ENCODE assay signal across 1 cellular context in the genomic region with DNA sequence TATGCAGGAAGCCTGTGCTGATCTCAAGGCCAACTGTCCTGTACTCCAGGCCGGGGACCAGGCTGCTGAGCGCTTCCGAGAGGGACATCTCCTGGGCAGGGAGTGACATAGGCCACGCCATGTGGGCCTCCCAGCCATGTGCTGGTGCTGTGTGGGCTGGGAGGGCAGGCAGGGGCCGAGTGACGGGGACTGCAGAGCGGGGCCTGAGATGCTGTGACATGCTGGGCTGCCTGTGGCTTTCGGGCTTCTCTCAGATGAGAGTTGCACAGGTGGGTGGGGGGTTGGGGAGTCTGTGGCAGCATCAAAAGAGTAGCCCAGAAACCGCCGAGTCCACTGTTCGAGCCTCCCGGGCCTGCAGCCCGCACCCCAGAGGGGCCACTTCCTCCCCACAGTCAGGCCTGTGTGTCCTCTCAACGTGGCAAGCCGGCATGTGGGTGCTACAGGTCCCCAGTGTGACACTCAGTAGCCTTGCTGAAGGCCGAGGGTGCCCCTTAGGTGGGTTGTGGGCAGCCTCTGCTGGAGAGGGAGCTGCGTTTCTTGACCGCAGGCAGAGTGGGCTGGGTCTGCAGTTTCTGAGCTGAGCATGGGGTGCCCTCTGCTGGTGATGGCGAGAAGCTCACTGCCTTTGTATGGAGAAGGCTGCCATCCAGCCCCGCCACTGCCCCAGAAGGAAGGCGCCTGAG.
A peak's percentile ranks its signal among the peaks of the same experiment; 100 is the strongest.
TF ChIP-seq lines count a peak whose summit lies in the region.

No MANE protein-coding gene starts in this region.

TF ChIP-seq in HepG2, 621 proteins besides CTCF, POLR2A, EP300 and RAD21 (continued from another document and continues in another):
- TF ChIP-seq FOXA3 (CRISPR knock-in tag; IDR thresholded peaks at IDR 0.05) (peak; percentile 26; the same call in 1 of the 2 replicates), SRSF9 (IDR thresholded peaks at IDR 0.05; ENCODE audit: borderline replicate concordance, insufficient read depth, low read depth, low read length, poor library complexity, severe bottlenecking) (no peak), SOX6 (IDR thresholded peaks at IDR 0.05) (no peak), SOX6 (CRISPR knock-in tag; IDR thresholded peaks at IDR 0.05) (peak; percentile 38; the same call in 1 of the 2 replicates), ZFP1 (CRISPR knock-in tag; IDR thresholded peaks at IDR 0.05) (no peak), RFX3 (CRISPR knock-in tag; IDR thresholded peaks at IDR 0.05) (no peak), NFYC (CRISPR knock-in tag; IDR thresholded peaks at IDR 0.05) (no peak), ZNF724P (CRISPR knock-in tag; IDR thresholded peaks at IDR 0.05; ENCODE audit: borderline replicate concordance) (no peak), ETV6 (CRISPR knock-in tag; conservative IDR thresholded peaks at IDR 0.05) (no peak), HNRNPL (IDR thresholded peaks at IDR 0.05; ENCODE audit: low read depth, low read length) (peak; percentile 77; the same call in 1 of the 2 replicates), TRIM24 (CRISPR knock-in tag; IDR thresholded peaks at IDR 0.05) (no peak), ZNF740 (CRISPR knock-in tag; IDR thresholded peaks at IDR 0.05) (no peak), ZNF83 (CRISPR knock-in tag; IDR thresholded peaks at IDR 0.05; ENCODE audit: borderline replicate concordance) (no peak), JDP2 (CRISPR knock-in tag; IDR thresholded peaks at IDR 0.05; ENCODE audit: borderline replicate concordance) (no peak), FOXO4 (CRISPR knock-in tag; conservative IDR thresholded peaks at IDR 0.05) (no peak), PHF21A (CRISPR knock-in tag; IDR thresholded peaks at IDR 0.05) (no peak), FOSL2 (CRISPR knock-in tag; IDR thresholded peaks at IDR 0.05) (no peak), ZIK1 (CRISPR knock-in tag; IDR thresholded peaks at IDR 0.05; ENCODE audit: borderline replicate concordance, low read depth) (no peak), SOX13 (IDR thresholded peaks at IDR 0.05) (no peak), SOX13 (CRISPR knock-in tag; conservative IDR thresholded peaks at IDR 0.05 in 1 of 2, IDR thresholded peaks at IDR 0.05 in 1 of 2) (no peak), FUBP1 (CRISPR knock-in tag; IDR thresholded peaks at IDR 0.05; ENCODE audit: borderline replicate concordance) (no peak), TFAP4 (IDR thresholded peaks at IDR 0.05; ENCODE audit: borderline replicate concordance, low read depth) (no peak), ZNF333 (CRISPR knock-in tag; IDR thresholded peaks at IDR 0.05; ENCODE audit: borderline replicate concordance) (0 out of 2 replicates have a peak, but pooled peaks have one; percentile 27), IKZF5 (CRISPR knock-in tag; IDR thresholded peaks at IDR 0.05) (no peak), PAX8 (CRISPR knock-in tag; IDR thresholded peaks at IDR 0.05; ENCODE audit: borderline replicate concordance) (no peak), PATZ1 (CRISPR knock-in tag; IDR thresholded peaks at IDR 0.05) (no peak), ZNF589 (CRISPR knock-in tag; conservative IDR thresholded peaks at IDR 0.05) (no peak), ZFP36L2 (CRISPR knock-in tag; IDR thresholded peaks at IDR 0.05) (no peak), TAF15 (IDR thresholded peaks at IDR 0.05; ENCODE audit: low read depth, low read length, poor library complexity, severe bottlenecking) (no peak), PHB2 (IDR thresholded peaks at IDR 0.05; ENCODE audit: partially characterized antibody) (no peak), SSRP1 (CRISPR knock-in tag; IDR thresholded peaks at IDR 0.05) (no peak), ATF2 (CRISPR knock-in tag; IDR thresholded peaks at IDR 0.05) (no peak), ZNF569 (CRISPR knock-in tag; IDR thresholded peaks at IDR 0.05; ENCODE audit: borderline replicate concordance) (no peak), SMC3 (IDR thresholded peaks at IDR 0.05; ENCODE audit: low read length) (peak; percentile 74), MXI1 (IDR thresholded peaks at IDR 0.05; ENCODE audit: borderline replicate concordance, low read depth, low read length) (0 out of 3 replicates have a peak, but pooled peaks have one; percentile 41), ZNF496 (CRISPR knock-in tag; IDR thresholded peaks at IDR 0.05; ENCODE audit: insufficient replicate concordance) (no peak), ZHX1 (CRISPR knock-in tag; IDR thresholded peaks at IDR 0.05; ENCODE audit: low read depth) (no peak), MBNL3 (CRISPR knock-in tag; conservative IDR thresholded peaks at IDR 0.05) (no peak), ZNF282 (IDR thresholded peaks at IDR 0.05; ENCODE audit: partially characterized antibody) (no peak), ZNF34 (CRISPR knock-in tag; IDR thresholded peaks at IDR 0.05; ENCODE audit: borderline replicate concordance) (no peak), NFE2 (CRISPR knock-in tag; IDR thresholded peaks at IDR 0.05) (no peak)
- TF ChIP-seq, protein P1, sequence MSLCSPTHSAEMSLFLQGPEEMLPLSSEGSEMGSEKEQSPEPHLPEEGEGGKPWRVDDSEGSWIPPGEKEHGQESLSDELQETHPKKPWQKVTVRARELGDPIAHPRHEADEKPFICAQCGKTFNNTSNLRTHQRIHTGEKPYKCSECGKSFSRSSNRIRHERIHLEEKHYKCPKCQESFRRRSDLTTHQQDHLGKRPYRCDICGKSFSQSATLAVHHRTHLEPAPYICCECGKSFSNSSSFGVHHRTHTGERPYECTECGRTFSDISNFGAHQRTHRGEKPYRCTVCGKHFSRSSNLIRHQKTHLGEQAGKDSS (CRISPR knock-in tag; IDR thresholded peaks at IDR 0.05; ENCODE audit: borderline replicate concordance, low read depth), result peak; percentile 51; the same call in 1 of the 2 replicates
- TF ChIP-seq, protein P2, sequence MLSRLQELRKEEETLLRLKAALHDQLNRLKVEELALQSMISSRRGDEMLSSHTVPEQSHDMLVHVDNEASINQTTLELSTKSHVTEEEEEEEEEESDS (CRISPR knock-in tag; IDR thresholded peaks at IDR 0.05; ENCODE audit: borderline replicate concordance), result no peak
- TF ChIP-seq, protein P3, sequence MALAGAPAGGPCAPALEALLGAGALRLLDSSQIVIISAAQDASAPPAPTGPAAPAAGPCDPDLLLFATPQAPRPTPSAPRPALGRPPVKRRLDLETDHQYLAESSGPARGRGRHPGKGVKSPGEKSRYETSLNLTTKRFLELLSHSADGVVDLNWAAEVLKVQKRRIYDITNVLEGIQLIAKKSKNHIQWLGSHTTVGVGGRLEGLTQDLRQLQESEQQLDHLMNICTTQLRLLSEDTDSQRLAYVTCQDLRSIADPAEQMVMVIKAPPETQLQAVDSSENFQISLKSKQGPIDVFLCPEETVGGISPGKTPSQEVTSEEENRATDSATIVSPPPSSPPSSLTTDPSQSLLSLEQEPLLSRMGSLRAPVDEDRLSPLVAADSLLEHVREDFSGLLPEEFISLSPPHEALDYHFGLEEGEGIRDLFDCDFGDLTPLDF (CRISPR knock-in tag; IDR thresholded peaks at IDR 0.05), result no peak
- TF ChIP-seq, protein P4, sequence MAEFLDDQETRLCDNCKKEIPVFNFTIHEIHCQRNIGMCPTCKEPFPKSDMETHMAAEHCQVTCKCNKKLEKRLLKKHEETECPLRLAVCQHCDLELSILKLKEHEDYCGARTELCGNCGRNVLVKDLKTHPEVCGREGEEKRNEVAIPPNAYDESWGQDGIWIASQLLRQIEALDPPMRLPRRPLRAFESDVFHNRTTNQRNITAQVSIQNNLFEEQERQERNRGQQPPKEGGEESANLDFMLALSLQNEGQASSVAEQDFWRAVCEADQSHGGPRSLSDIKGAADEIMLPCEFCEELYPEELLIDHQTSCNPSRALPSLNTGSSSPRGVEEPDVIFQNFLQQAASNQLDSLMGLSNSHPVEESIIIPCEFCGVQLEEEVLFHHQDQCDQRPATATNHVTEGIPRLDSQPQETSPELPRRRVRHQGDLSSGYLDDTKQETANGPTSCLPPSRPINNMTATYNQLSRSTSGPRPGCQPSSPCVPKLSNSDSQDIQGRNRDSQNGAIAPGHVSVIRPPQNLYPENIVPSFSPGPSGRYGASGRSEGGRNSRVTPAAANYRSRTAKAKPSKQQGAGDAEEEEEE (CRISPR knock-in tag; IDR thresholded peaks at IDR 0.05; ENCODE audit: borderline replicate concordance), result 0 out of 2 replicates have a peak, but pooled peaks have one; percentile 36
